13 cellular contexts compared by ENCODE assay signal in genomic region chr5:33241826-33242225, GRCh38.
DNase-seq lines count a peak whose midpoint lies in the region; ATAC-seq and TF ChIP-seq lines count a peak whose summit lies in the region.
"Had no signal": no experiment of that assay in that cellular context is flagged by ENCODE, and none has a peak within 500 bp of the region (broad histone marks: within the 10 kb centered on the region; RNA-seq: fewer than 3 reads in every experiment).

No MANE protein-coding gene starts in this region.

- H3K4me1 ChIP-seq in right atrium auricular region: no peaks in the 10 kb centered on the region
- peaks cover 9% of the 10 kb centered on the region for H3K4me1 ChIP-seq in upper lobe of right lung
- peaks cover 10% of the 10 kb centered on the region for H3K4me1 ChIP-seq in endodermal cell (ENCODE audit: control insufficient read depth, insufficient read depth, low read length)
- H3K4me1 ChIP-seq: BE2C had no signal

- no peaks in the 10 kb centered on the region for H3K36me3 Mint-ChIP-seq in activated T-cell treated with anti-CD3 and anti-CD28 coated beads, Interleukin-2, amount 50 U/mL, for 24 hours (ENCODE audit: low read depth)
- H3K36me3 Mint-ChIP-seq in endodermal cell (ENCODE audit: low read depth): no peaks in the 10 kb centered on the region

- H3K4me1 Mint-ChIP-seq in activated T-cell treated with anti-CD3 and anti-CD28 coated beads, Interleukin-2, amount 50 U/mL, for 24 hours (ENCODE audit: low read depth): peaks cover 3% of the 10 kb centered on the region
- H3K4me1 Mint-ChIP-seq in endodermal cell: peaks cover 39% of the 10 kb centered on the region

- no peak for TF ChIP-seq CTCF in right atrium auricular region (IDR thresholded peaks at IDR 0.05)
- no peak for TF ChIP-seq CTCF in upper lobe of right lung (IDR thresholded peaks at IDR 0.05)
- TF ChIP-seq CTCF in endodermal cell (conservative IDR thresholded peaks at IDR 0.05): no peak

- no peaks in the 10 kb centered on the region for H3K9me3 Mint-ChIP-seq in activated T-cell treated with anti-CD3 and anti-CD28 coated beads, Interleukin-2, amount 50 U/mL, for 24 hours
- H3K9me3 Mint-ChIP-seq in endodermal cell: no peaks in the 10 kb centered on the region

- peak; percentile 29 for ATAC-seq in Right ventricle myocardium superior (ENCODE audit: poor library complexity)
- ATAC-seq in HG03442 (IDR thresholded peaks at IDR 0.05; ENCODE audit: unreplicated experiment): peak; percentile 55
- peak; percentile 80 for ATAC-seq in upper lobe of right lung
- ATAC-seq: Panc1 had no signal

- H3K9me3 ChIP-seq in right atrium auricular region: no peaks in the 10 kb centered on the region
- no peaks in the 10 kb centered on the region for H3K9me3 ChIP-seq in upper lobe of right lung
- no peaks in the 10 kb centered on the region for H3K9me3 ChIP-seq in endodermal cell (ENCODE audit: control insufficient read depth, low read length)
- H3K9me3 ChIP-seq: BE2C, testis had no signal

- H3K36me3 ChIP-seq in right atrium auricular region (no peaks in the 10 kb centered on the region), upper lobe of right lung (no peaks in the 10 kb centered on the region), endodermal cell (ENCODE audit: control insufficient read depth, insufficient read depth, low read length) (no peaks in the 10 kb centered on the region)
- H3K36me3 ChIP-seq: BE2C had no signal

- H3K27me3 Mint-ChIP-seq in activated T-cell treated with anti-CD3 and anti-CD28 coated beads, Interleukin-2, amount 50 U/mL, for 24 hours: no peaks in the 10 kb centered on the region
- H3K27me3 Mint-ChIP-seq in endodermal cell (ENCODE audit: insufficient read depth): no peaks in the 10 kb centered on the region

- no peaks in the 10 kb centered on the region for H3K27me3 ChIP-seq in right atrium auricular region
- H3K27me3 ChIP-seq in upper lobe of right lung: no peaks in the 10 kb centered on the region
- no peaks in the 10 kb centered on the region for H3K27me3 ChIP-seq in endodermal cell (ENCODE audit: control insufficient read depth, insufficient read depth, low read length, poor library complexity, severe bottlenecking)
- H3K27me3 ChIP-seq: BE2C, testis had no signal

- H3K4me3 ChIP-seq in right atrium auricular region: no peak overlapping the region
- H3K4me3 ChIP-seq in upper lobe of right lung: no peak overlapping the region
- H3K4me3 ChIP-seq in endodermal cell (ENCODE audit: low read length): no peak overlapping the region
- H3K4me3 ChIP-seq: testis had no signal

- DNase-seq in Right ventricle myocardium superior (no peak), right atrium auricular region (ENCODE audit: low spot score) (no peak), dermis blood vessel endothelial cell (peak; percentile 95), upper lobe of right lung (no peak), endodermal cell (no peak)
- DNase-seq in activated T-cell treated with anti-CD3 and anti-CD28 coated beads, Interleukin-2, amount 50 U/mL, for 24 hours: no peak
- no peak for DNase-seq in stimulated activated CD4-positive, alpha-beta T cell treated with anti-CD3 and anti-CD28 coated beads, Interleukin-2, amount 100 ng/mL, for 24 hours
- DNase-seq: BE2C; effector CD8-positive, alpha-beta T cell; kidney; testis had no signal

- no peak overlapping the region for H3K4me3 Mint-ChIP-seq in activated T-cell treated with anti-CD3 and anti-CD28 coated beads, Interleukin-2, amount 50 U/mL, for 24 hours
- no peak overlapping the region for H3K4me3 Mint-ChIP-seq in endodermal cell

- H3K27ac ChIP-seq in right atrium auricular region (no peak overlapping the region), upper lobe of right lung (peak overlapping the region; percentile 14), endodermal cell (ENCODE audit: low read depth, low read length) (no peak overlapping the region)
- H3K27ac ChIP-seq: testis had no signal

- 67 to 68% methylated on average over 2 to 4 of the region's 4 CpGs for whole genome bisulfite sequencing in endodermal cell (ENCODE audit: insufficient coverage in 1 of 2, insufficient read length in 1 of 2), 2 experiments

- H3K27ac Mint-ChIP-seq in activated T-cell treated with anti-CD3 and anti-CD28 coated beads, Interleukin-2, amount 50 U/mL, for 24 hours: no peak overlapping the region
- H3K27ac Mint-ChIP-seq in endodermal cell: no peak overlapping the region

- intact Hi-C loops in Right ventricle myocardium superior (cut with DNase I): no loop called here
- intact Hi-C loops in upper lobe of right lung (cut with DNase I): no loop called here

- no peak overlapping the region for H3K9ac ChIP-seq in endodermal cell (ENCODE audit: extremely low read depth, low read length, poor library complexity, severe bottlenecking)

Comparison
In these comparisons a context has a peak if more than half of its experiments do, and no peak if none do; other contexts are left out.
1. ATAC-seq: peak in every context shown above with its lines; median percentile 80 in upper lobe of right lung; 55 in HG03442; 29 in Right ventricle myocardium superior.